21 cellular contexts compared by ENCODE assay signal in genomic region chr14:101717663-101718490, GRCh38. TPM values are rescaled to one million over a fixed set of nuclear protein-coding genes. Genes with fewer than 3 reads are reported as not detected.
DNase-seq lines count a peak whose midpoint lies in the region; ATAC-seq and TF ChIP-seq lines count a peak whose summit lies in the region.
"Had no signal": no experiment of that assay in that cellular context is flagged by ENCODE, and none has a peak within 500 bp of the region (broad histone marks: within the 10 kb centered on the region; RNA-seq: fewer than 3 reads in every experiment).

No MANE protein-coding gene starts in this region.

- H3K4me3 ChIP-seq in naive thymus-derived CD4-positive, alpha-beta T cell (ENCODE audit: low read length), result no peak overlapping the region
- H3K4me3 ChIP-seq: gastroesophageal sphincter, spleen, uterus had no signal

- no peak for DNase-seq in activated T-cell treated with anti-CD3 and anti-CD28 coated beads, Interleukin-2, amount 50 U/mL, for 72 hours
- DNase-seq in activated T-cell treated with anti-CD3 and anti-CD28 coated beads for 4 hours (no peak), caudate nucleus (lab: John Stamatoyannopoulos, UW) (no peak), glomerular visceral epithelial cell (ENCODE audit: extremely low spot score) (no peak)
- DNase-seq in naive thymus-derived CD4-positive, alpha-beta T cell, result no peak
- no peak for DNase-seq in activated naive CD4-positive, alpha-beta T cell (lab: John Stamatoyannopoulos, UW)
- no peak for DNase-seq in activated CD4-positive, alpha-beta T cell treated with anti-CD3 and anti-CD28 coated beads, Interleukin-2, amount 50 U/mL, for 48 hours
- DNase-seq: activated CD4-positive, alpha-beta T cell treated with anti-CD3 and anti-CD28 coated beads for 36 hours; activated naive CD4-positive, alpha-beta T cell treated with Interleukin-2 at 50 U/mL for 16 hours; central memory CD4-positive, alpha-beta T cell; DMS 273 treated with DMSO at 0.1 percent for 48 hours; effector CD4-positive, alpha-beta T cell; IMR-90; left cardiac atrium; MM.1S; NCI-H1436; stimulated activated CD4-positive, alpha-beta T cell treated with anti-CD3 and anti-CD28 coated beads, Interleukin-4, amount 100 ng/mL, for 24 hours; uterus had no signal

- H3K9me3 ChIP-seq in naive thymus-derived CD4-positive, alpha-beta T cell (ENCODE audit: control insufficient read depth in 2 of 3, low read length in 3 of 3), result no peaks in the 10 kb centered on the region
- H3K9me3 ChIP-seq: uterus had no signal

- H3K27me3 Mint-ChIP-seq in activated T-cell treated with anti-CD3 and anti-CD28 coated beads, Interleukin-2, amount 50 U/mL, for 72 hours (ENCODE audit: low read depth), result no peaks in the 10 kb centered on the region
- H3K27me3 Mint-ChIP-seq in naive thymus-derived CD4-positive, alpha-beta T cell, result no peaks in the 10 kb centered on the region
- H3K27me3 Mint-ChIP-seq: activated CD4-positive, alpha-beta T cell treated with anti-CD3 and anti-CD28 coated beads for 36 hours had no signal

- POLR2A ChIA-PET in naive thymus-derived CD4-positive, alpha-beta T cell (lab: Charles Lee), result interaction anchor here (1.0 to 2.9 kb wide), 3 partner anchors 10 to 45 kb away, joined by 3 to 19 read pairs (median 9); no protein-coding TSS in a partner anchor

- H3K9me3 Mint-ChIP-seq in activated T-cell treated with anti-CD3 and anti-CD28 coated beads, Interleukin-2, amount 50 U/mL, for 72 hours, result peaks cover 0 to 2% of the 10 kb centered on the region in 2 donors
- H3K9me3 Mint-ChIP-seq in naive thymus-derived CD4-positive, alpha-beta T cell, result peaks cover 0 to 8% (median 0%) of the 10 kb centered on the region in 11 donors

- no peak for ATAC-seq in activated T-cell treated with anti-CD3 and anti-CD28 coated beads, Interleukin-2, amount 50 U/mL, for 72 hours (replicated peaks in 1 of 2)
- ATAC-seq in naive thymus-derived CD4-positive, alpha-beta T cell, result no peak
- no peak for ATAC-seq in SK-N-SH treated with all-trans-retinoic acid at 6 μM for 48 hours
- ATAC-seq: activated CD4-positive, alpha-beta T cell treated with anti-CD3 and anti-CD28 coated beads for 36 hours; gastroesophageal sphincter; left cardiac atrium had no signal

- CTCF ChIA-PET in naive thymus-derived CD4-positive, alpha-beta T cell (lab: Charles Lee), result interaction anchor here (1.8 kb wide), 1 partner anchor 53 kb away, joined by 4 read pairs; no protein-coding TSS in a partner anchor

- H3K4me1 ChIP-seq in naive thymus-derived CD4-positive, alpha-beta T cell (ENCODE audit: control insufficient read depth in 2 of 2, insufficient read depth in 2 of 2, low read length in 2 of 2), result peaks cover 30 to 75% of the 10 kb centered on the region in 2 donors
- H3K4me1 ChIP-seq: gastroesophageal sphincter, uterus had no signal

- no peaks in the 10 kb centered on the region for H3K36me3 ChIP-seq in naive thymus-derived CD4-positive, alpha-beta T cell (ENCODE audit: control insufficient read depth in 2 of 3, insufficient read depth in 3 of 3, low read length in 3 of 3)
- H3K36me3 ChIP-seq: gastroesophageal sphincter, spleen, uterus had no signal

- peaks cover 2% of the 10 kb centered on the region in 2 donors for H3K36me3 Mint-ChIP-seq in activated T-cell treated with anti-CD3 and anti-CD28 coated beads, Interleukin-2, amount 50 U/mL, for 72 hours (ENCODE audit: insufficient read depth in 2 of 2)
- H3K36me3 Mint-ChIP-seq in naive thymus-derived CD4-positive, alpha-beta T cell, result peaks cover 0 to 8% (median 0%) of the 10 kb centered on the region in 5 donors

- intact Hi-C loops in naive thymus-derived CD4-positive, alpha-beta T cell (cut with micrococcal nuclease), result no loop called here

- H3K4me1 Mint-ChIP-seq in activated T-cell treated with anti-CD3 and anti-CD28 coated beads, Interleukin-2, amount 50 U/mL, for 72 hours (ENCODE audit: low read depth), result peaks cover 55% of the 10 kb centered on the region
- peaks cover 17 to 76% (median 51%) of the 10 kb centered on the region in 7 donors for H3K4me1 Mint-ChIP-seq in naive thymus-derived CD4-positive, alpha-beta T cell

- H3K27ac ChIP-seq in caudate nucleus (ENCODE audit: low read depth, low read length), result peak overlapping the region; percentile 16
- H3K27ac ChIP-seq in naive thymus-derived CD4-positive, alpha-beta T cell (ENCODE audit: low read depth, low read length), result no peak overlapping the region
- H3K27ac ChIP-seq: gastroesophageal sphincter, uterus had no signal

- H3K27me3 ChIP-seq in naive thymus-derived CD4-positive, alpha-beta T cell (ENCODE audit: control insufficient read depth in 2 of 2, insufficient read depth in 2 of 2, low read length in 2 of 2), result no peaks in the 10 kb centered on the region
- H3K27me3 ChIP-seq: gastroesophageal sphincter, uterus had no signal

- peak overlapping the region; percentile 24 for H3K27ac Mint-ChIP-seq in activated T-cell treated with anti-CD3 and anti-CD28 coated beads, Interleukin-2, amount 50 U/mL, for 72 hours
- H3K27ac Mint-ChIP-seq in naive thymus-derived CD4-positive, alpha-beta T cell, result peak overlapping the region in 7 of 9 donors; percentile 32 to 77 (median 73)
- H3K27ac Mint-ChIP-seq: activated CD4-positive, alpha-beta T cell treated with anti-CD3 and anti-CD28 coated beads for 36 hours had no signal

- H3K4me3 Mint-ChIP-seq in activated T-cell treated with anti-CD3 and anti-CD28 coated beads, Interleukin-2, amount 50 U/mL, for 72 hours, result no peak overlapping the region
- H3K4me3 Mint-ChIP-seq in naive thymus-derived CD4-positive, alpha-beta T cell, result no peak overlapping the region
- H3K4me3 Mint-ChIP-seq: activated CD4-positive, alpha-beta T cell treated with anti-CD3 and anti-CD28 coated beads for 36 hours had no signal

TF ChIP-seq in SK-N-SH treated with all-trans-retinoic acid at 6 μM for 48 hours, 23 proteins besides CTCF, POLR2A, EP300 and RAD21:
- no peak for TF ChIP-seq PPARA (CRISPR knock-in tag; IDR thresholded peaks at IDR 0.05; ENCODE audit: borderline replicate concordance)
- no peak for TF ChIP-seq ZNF565 (CRISPR knock-in tag; conservative IDR thresholded peaks at IDR 0.05; ENCODE audit: low read depth)
- TF ChIP-seq POU6F1 (CRISPR knock-in tag; IDR thresholded peaks at IDR 0.05; ENCODE audit: borderline replicate concordance, low read depth), result no peak
- TF ChIP-seq ESRRG (CRISPR knock-in tag; IDR thresholded peaks at IDR 0.05), result no peak
- TF ChIP-seq CSRNP3 (CRISPR knock-in tag; IDR thresholded peaks at IDR 0.05), result no peak
- TF ChIP-seq ZC3H10 (CRISPR knock-in tag; IDR thresholded peaks at IDR 0.05), result no peak
- TF ChIP-seq ARNTL (CRISPR knock-in tag; IDR thresholded peaks at IDR 0.05; ENCODE audit: borderline replicate concordance, low read depth), result no peak
- no peak for TF ChIP-seq ZNF70 (CRISPR knock-in tag; IDR thresholded peaks at IDR 0.05)
- TF ChIP-seq RARB (CRISPR knock-in tag; IDR thresholded peaks at IDR 0.05), result no peak
- no peak for TF ChIP-seq OSR1 (CRISPR knock-in tag; IDR thresholded peaks at IDR 0.05)
- no peak for TF ChIP-seq SNAI2 (CRISPR knock-in tag; IDR thresholded peaks at IDR 0.05)
- TF ChIP-seq TOX (CRISPR knock-in tag; IDR thresholded peaks at IDR 0.05; ENCODE audit: borderline replicate concordance), result no peak
- no peak for TF ChIP-seq TCF4 (CRISPR knock-in tag; IDR thresholded peaks at IDR 0.05; ENCODE audit: borderline replicate concordance)
- no peak for TF ChIP-seq PATZ1 (CRISPR knock-in tag; IDR thresholded peaks at IDR 0.05; ENCODE audit: borderline replicate concordance)
TF ChIP-seq in SK-N-SH treated with all-trans-retinoic acid at 6 μM for 48 hours: peak in this region for 0.

RNA-seq across cellular contexts. Expression of gene PPP2R5C, which starts 43.6 kb away (rescaled TPM):
- total RNA-seq in activated T-cell treated with anti-CD3 and anti-CD28 coated beads, Interleukin-2, amount 50 U/mL, for 72 hours, result 100 to 1,000 TPM; 317 to 370 TPM
- 100 to 1,000 TPM; 266 to 449 (median 405) TPM for total RNA-seq in naive thymus-derived CD4-positive, alpha-beta T cell
- polyA plus RNA-seq in naive thymus-derived CD4-positive, alpha-beta T cell, result 100 to 1,000 TPM; 155 to 181 TPM
